In genomic region chr11:112368402-112368801, GRCh38 we compare ENCODE assay signal across 1 cellular context.
TF ChIP-seq lines count a peak whose summit lies in the region.

No MANE protein-coding gene starts in this region.

TF ChIP-seq in HCT116, 20 proteins besides CTCF, POLR2A, EP300 and RAD21 (continued from another document):
- no peak for TF ChIP-seq REST (IDR thresholded peaks at IDR 0.05; ENCODE audit: low read depth)
- no peak for TF ChIP-seq CBX3 (IDR thresholded peaks at IDR 0.05; ENCODE audit: low read depth)
- TF ChIP-seq EZH2 (IDR thresholded peaks at IDR 0.05), result no peak
- TF ChIP-seq JUND (IDR thresholded peaks at IDR 0.05), result no peak
- TF ChIP-seq CEBPB (IDR thresholded peaks at IDR 0.05; ENCODE audit: low read depth), result no peak
- TF ChIP-seq ELF1 (IDR thresholded peaks at IDR 0.05; ENCODE audit: borderline replicate concordance, low read depth), result no peak
